Comparison of ENCODE assay signal across 20 cellular contexts in the genomic region with DNA sequence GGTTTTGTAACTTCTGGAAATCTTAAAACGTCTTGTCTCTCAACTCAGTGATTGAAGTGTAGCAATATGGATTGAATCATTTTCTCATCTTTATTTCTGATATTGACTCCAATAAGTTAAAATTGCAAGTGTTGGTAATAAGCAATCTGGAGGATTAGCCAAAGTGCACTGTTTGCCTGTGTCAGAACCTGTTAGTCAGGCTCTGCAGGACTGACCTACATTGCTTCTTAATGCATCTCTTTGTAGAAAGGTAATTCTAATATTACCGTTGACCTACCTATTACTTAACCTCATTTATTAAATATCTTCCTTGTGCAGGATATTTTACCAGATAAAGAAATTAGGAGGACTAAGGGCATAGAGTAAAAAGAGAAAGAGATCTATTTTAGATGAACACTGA.
DNase-seq lines count a peak whose midpoint lies in the region; ATAC-seq, FAIRE-seq and TF ChIP-seq lines count a peak whose summit lies in the region.
"Had no signal": no experiment of that assay in that cellular context is flagged by ENCODE, and none has a peak within 500 bp of the region (broad histone marks: within the 10 kb centered on the region; RNA-seq: fewer than 3 reads in every experiment).

No MANE protein-coding gene starts in this region.

- H4K20me1 ChIP-seq in HCT116 (ENCODE audit: insufficient read depth) = no peaks in the 10 kb centered on the region
- no peaks in the 10 kb centered on the region for H4K20me1 ChIP-seq in PC-9 (ENCODE audit: insufficient read depth)

- ATAC-seq in HCT116 = no peak
- ATAC-seq in activated CD8-positive, alpha-beta T cell treated with anti-CD3 and anti-CD28 coated beads for 36 hours = no peak
- no peak for ATAC-seq in HG03025 (IDR thresholded peaks at IDR 0.05; ENCODE audit: low FRiP score, unreplicated experiment)
- ATAC-seq: HepG2 had no signal

- H3K4me1 Mint-ChIP-seq in activated CD8-positive, alpha-beta T cell treated with anti-CD3 and anti-CD28 coated beads for 36 hours (ENCODE audit: low read depth) = no peaks in the 10 kb centered on the region

- no peak for TF ChIP-seq POLR2A in HCT116 (IDR thresholded peaks at IDR 0.05; ENCODE audit: borderline replicate concordance, extremely low read depth, insufficient read depth, insufficient read length)

- no peaks in the 10 kb centered on the region for H3K4me1 ChIP-seq in HCT116 (ENCODE audit: control insufficient read depth in 1 of 2, insufficient read depth in 2 of 2, low read length in 2 of 2)
- peaks cover 37% of the 10 kb centered on the region for H3K4me1 ChIP-seq in PC-9 (replicated peaks; ENCODE audit: insufficient read depth)

- CTCF ChIA-PET in HCT116 (lab: Charles Lee) = no interaction called here
- CTCF ChIA-PET in PC-9 (lab: Charles Lee) = no interaction called here
- CTCF ChIA-PET in activated CD8-positive, alpha-beta T cell treated with anti-CD3 and anti-CD28 coated beads for 36 hours (lab: Charles Lee) = no interaction called here

- H3K4me2 ChIP-seq in HCT116 (ENCODE audit: low read length) = no peak overlapping the region
- peak overlapping the region; percentile 58 for H3K4me2 ChIP-seq in PC-9

- no peaks in the 10 kb centered on the region for H3K79me2 ChIP-seq in HCT116 (ENCODE audit: insufficient read depth, low read length)
- no peaks in the 10 kb centered on the region for H3K79me2 ChIP-seq in PC-9 (ENCODE audit: low read depth)

- RAD21 ChIA-PET in HCT116 (lab: Charles Lee; ENCODE audit: low non-redundant PET in 1 of 2, low total read pairs in 2 of 2, uncharacterized antibody in 2 of 2, unreplicated experiment in 2 of 2) = no interaction called here

- H2AFZ ChIP-seq in HCT116 (ENCODE audit: low read depth, low read length, poor library complexity, severe bottlenecking) (peak overlapping the region; percentile 23), PC-9 (0 out of 2 replicates have a peak overlapping the region, but pooled peaks have one; percentile 2)

- H3K4me3 Mint-ChIP-seq in activated CD8-positive, alpha-beta T cell treated with anti-CD3 and anti-CD28 coated beads for 36 hours = no peak overlapping the region
- H3K4me3 Mint-ChIP-seq: HFFc6 had no signal

- H3K27me3 ChIP-seq in HCT116 (ENCODE audit: insufficient read depth, low read length) (no peaks in the 10 kb centered on the region), PC-9 (ENCODE audit: insufficient read depth, low read depth) (no peaks in the 10 kb centered on the region)
- H3K27me3 ChIP-seq: SJSA1 had no signal

- H3K27ac ChIP-seq in HCT116 (ENCODE audit: low read depth, low read length) (no peak overlapping the region), PC-9 (peak overlapping the region; percentile 7; the same call in 1 of the 2 replicates)
- H3K27ac ChIP-seq: SJSA1 had no signal

- POLR2A ChIA-PET in HCT116 (lab: Charles Lee) = no interaction called here
- POLR2A ChIA-PET in PC-9 (lab: Charles Lee; ENCODE audit: unreplicated experiment) = no interaction called here
- POLR2A ChIA-PET in activated CD8-positive, alpha-beta T cell treated with anti-CD3 and anti-CD28 coated beads for 36 hours (lab: Charles Lee) = no interaction called here

- intact Hi-C loops in HCT116 (cut with micrococcal nuclease) (no loop called here), PC-9 (cut with micrococcal nuclease; ENCODE audit: unreplicated experiment) (no loop called here)
- intact Hi-C loops in activated CD8-positive, alpha-beta T cell treated with anti-CD3 and anti-CD28 coated beads for 36 hours (cut with micrococcal nuclease) = no loop called here

- H3K27me3 Mint-ChIP-seq in activated CD8-positive, alpha-beta T cell treated with anti-CD3 and anti-CD28 coated beads for 36 hours = peaks cover 2% of the 10 kb centered on the region

- H3K9me3 Mint-ChIP-seq in activated CD8-positive, alpha-beta T cell treated with anti-CD3 and anti-CD28 coated beads for 36 hours = no peaks in the 10 kb centered on the region

- no peak for TF ChIP-seq RAD21 in HCT116 (IDR thresholded peaks at IDR 0.05; ENCODE audit: low read depth)

- DNase-seq in HCT116 (ENCODE audit: low read depth, low spot score) (no peak), PC-9 (peak; percentile 18 to 89), retina (peak; percentile 17), amygdala (lab: John Stamatoyannopoulos, UW) (no peak)
- DNase-seq in activated CD8-positive, alpha-beta T cell treated with anti-CD3 and anti-CD28 coated beads for 36 hours = no peak
- no peak for DNase-seq in stimulated activated CD4-positive, alpha-beta T cell treated with anti-CD3 and anti-CD28 coated beads, Interleukin-4, amount 100 ng/mL, for 1 hour
- DNase-seq: AML-193, DMS79 treated with DMSO at 0.1 percent for 48 hours, GDM1, GOT3, HFFc6, MM.1S, NCI-H1105, NCI-H187, NCI-H524 treated with DMSO at 0.1 percent for 48 hours had no signal

- H3K36me3 ChIP-seq in HCT116 (ENCODE audit: control insufficient read depth in 1 of 2, insufficient read depth in 2 of 2, low read length in 2 of 2) (no peaks in the 10 kb centered on the region), PC-9 (ENCODE audit: low read depth) (no peaks in the 10 kb centered on the region)
- H3K36me3 ChIP-seq: SJSA1 had no signal

- BruUV-seq in HCT116 (replicated peaks; lab: Mats Ljungman, UMichigan) = no TSS peak
- BruUV-seq in PC-9 (replicated peaks; lab: Mats Ljungman, UMichigan) = no TSS peak

- H3K4me3 ChIP-seq in HCT116 (replicated peaks in 1 of 2; ENCODE audit: low read depth in 1 of 2, low read length in 2 of 2) (no peak overlapping the region), PC-9 (no peak overlapping the region)
- H3K4me3 ChIP-seq: SJSA1 had no signal

- H3K9me3 ChIP-seq in HCT116 (ENCODE audit: control insufficient read depth in 1 of 2, insufficient read depth in 1 of 2, low read depth in 1 of 2, low read length in 2 of 2) = no peaks in the 10 kb centered on the region
- peaks cover 14% of the 10 kb centered on the region; the same call in 1 of the 2 replicates for H3K9me3 ChIP-seq in PC-9 (ENCODE audit: insufficient read depth, low read depth)

- no peaks in the 10 kb centered on the region for H3K36me3 Mint-ChIP-seq in activated CD8-positive, alpha-beta T cell treated with anti-CD3 and anti-CD28 coated beads for 36 hours (ENCODE audit: low read depth)

- no peak for TF ChIP-seq CTCF in HCT116 (IDR thresholded peaks at IDR 0.05 in 2 of 3, conservative IDR thresholded peaks at IDR 0.05 in 1 of 3; ENCODE audit: borderline replicate concordance in 1 of 3, insufficient read depth in 1 of 3, low read depth in 2 of 3, low read length in 2 of 3)
- no peak for TF ChIP-seq CTCF in PC-9 (conservative IDR thresholded peaks at IDR 0.05)
- TF ChIP-seq CTCF in activated CD8-positive, alpha-beta T cell treated with anti-CD3 and anti-CD28 coated beads for 36 hours (IDR thresholded peaks at IDR 0.05) = no peak

- no peak overlapping the region for H3K27ac Mint-ChIP-seq in activated CD8-positive, alpha-beta T cell treated with anti-CD3 and anti-CD28 coated beads for 36 hours
- H3K27ac Mint-ChIP-seq: HFFc6 had no signal

- FAIRE-seq in islet of Langerhans (lab: Jason Lieb, UNC) = peak; percentile 72
- FAIRE-seq: GM12892, HepG2 had no signal

- H3F3A ChIP-seq in PC-9 (ENCODE audit: insufficient read depth, low read depth) = peaks cover 11% of the 10 kb centered on the region; the same call in 1 of the 2 replicates

- H3K9ac ChIP-seq in HCT116 (ENCODE audit: low read length) = no peak overlapping the region

- H3K9me2 ChIP-seq in HCT116 (ENCODE audit: insufficient read depth) (no peaks in the 10 kb centered on the region), PC-9 (ENCODE audit: insufficient read depth) (no peaks in the 10 kb centered on the region)

TF ChIP-seq in HCT116, 20 proteins besides CTCF, POLR2A, EP300 and RAD21:
- TF ChIP-seq ELF1 (IDR thresholded peaks at IDR 0.05; ENCODE audit: borderline replicate concordance, low read depth) = no peak

Comparison
In these comparisons a context has a peak if more than half of its experiments do, and no peak if none do; other contexts are left out.
1. DNase-seq: peak in PC-9 (2 of 2) and retina (single experiment); none in HCT116 (single experiment), activated CD8-positive, alpha-beta T cell treated with anti-CD3 and anti-CD28 coated beads for 36 hours (single experiment), stimulated activated CD4-positive, alpha-beta T cell treated with anti-CD3 and anti-CD28 coated beads, Interleukin-4, amount 100 ng/mL, for 1 hour (single experiment) and amygdala (0 of 56).